In genomic region chr3:19348929-19349564, GRCh38 we compare ENCODE assay signal across 8 cellular contexts.
DNase-seq lines count a peak whose midpoint lies in the region; ATAC-seq and TF ChIP-seq lines count a peak whose summit lies in the region.

No MANE protein-coding gene starts in this region.

- H3K4me2 ChIP-seq in PC-9, result no peak overlapping the region

- peaks cover 3% of the 10 kb centered on the region for H3K9me3 Mint-ChIP-seq in CD8-positive, alpha-beta T cell

- no peaks in the 10 kb centered on the region for H3K79me2 ChIP-seq in PC-9 (ENCODE audit: low read depth)

- no peak overlapping the region for H2AFZ ChIP-seq in PC-9

- ATAC-seq in CD8-positive, alpha-beta T cell, result no peak
- ATAC-seq in GM18858 (IDR thresholded peaks at IDR 0.05; ENCODE audit: unreplicated experiment), result peak; percentile 49
- peak; percentile 65 for ATAC-seq in HG03045 (IDR thresholded peaks at IDR 0.05; ENCODE audit: unreplicated experiment)
- ATAC-seq in HG02970 (IDR thresholded peaks at IDR 0.05; ENCODE audit: low FRiP score, unreplicated experiment), result no peak

- no peak for DNase-seq in CD8-positive, alpha-beta T cell
- DNase-seq in PC-9 (peak in 1 of 2 experiments; percentile 4), fibroblast of peridontal ligament (ENCODE audit: extremely low read depth) (peak; percentile 18), spleen (no peak), GF-D8 (lab: John Stamatoyannopoulos, UW) (no peak)

- no peaks in the 10 kb centered on the region for H3K36me3 Mint-ChIP-seq in CD8-positive, alpha-beta T cell

- BruUV-seq in PC-9 (replicated peaks; lab: Mats Ljungman, UMichigan), result no TSS peak

- TF ChIP-seq CTCF in CD8-positive, alpha-beta T cell (IDR thresholded peaks at IDR 0.05), result peak; percentile 23
- TF ChIP-seq CTCF in PC-9 (conservative IDR thresholded peaks at IDR 0.05) (peak; percentile 82), spleen (IDR thresholded peaks at IDR 0.05 in 8 of 11, conservative IDR thresholded peaks at IDR 0.05 in 3 of 11) (peak; percentile 24 to 78 (median 56))

- H3K27me3 Mint-ChIP-seq in CD8-positive, alpha-beta T cell (ENCODE audit: low read depth), result no peaks in the 10 kb centered on the region

- H3K9me3 ChIP-seq in CD8-positive, alpha-beta T cell (ENCODE audit: low read length), result no peaks in the 10 kb centered on the region
- no peaks in the 10 kb centered on the region for H3K9me3 ChIP-seq in PC-9 (ENCODE audit: insufficient read depth, low read depth)
- H3K9me3 ChIP-seq in spleen, result peaks cover 0 to 19% (median 6%) of the 10 kb centered on the region in 8 donors

- POLR2A ChIA-PET in CD8-positive, alpha-beta T cell (lab: Charles Lee), result interaction anchor here (0.6 kb wide), 1 partner anchor 1720 kb away, joined by 3 read pairs; no protein-coding TSS in a partner anchor
- POLR2A ChIA-PET in PC-9 (lab: Charles Lee; ENCODE audit: unreplicated experiment), result interaction anchor here (0.6 kb wide), 1 partner anchor 1308 kb away, joined by 4 read pairs; no protein-coding TSS in a partner anchor

- no peak overlapping the region for H3K27ac Mint-ChIP-seq in CD8-positive, alpha-beta T cell

- H3K27me3 ChIP-seq in CD8-positive, alpha-beta T cell (ENCODE audit: insufficient read depth, low read length), result no peaks in the 10 kb centered on the region
- H3K27me3 ChIP-seq in PC-9 (ENCODE audit: insufficient read depth, low read depth) (no peaks in the 10 kb centered on the region), spleen (replicated peaks in 1 of 7) (no peaks in the 10 kb centered on the region)

- H3K4me1 Mint-ChIP-seq in CD8-positive, alpha-beta T cell (ENCODE audit: low read depth), result no peaks in the 10 kb centered on the region

- no peak overlapping the region for H3K27ac ChIP-seq in CD8-positive, alpha-beta T cell (ENCODE audit: low read depth, low read length)
- no peak overlapping the region for H3K27ac ChIP-seq in PC-9
- peak overlapping the region in 4 of 8 donors; percentile 57 to 76 (median 66) for H3K27ac ChIP-seq in spleen

- H3K4me3 ChIP-seq in CD8-positive, alpha-beta T cell (ENCODE audit: low read depth, low read length), result no peak overlapping the region
- H3K4me3 ChIP-seq in PC-9 (no peak overlapping the region), spleen (no peak overlapping the region)

- intact Hi-C loops in CD8-positive, alpha-beta T cell (cut with DNase I, micrococcal nuclease), result no loop called here
- intact Hi-C loops in PC-9 (cut with micrococcal nuclease; ENCODE audit: unreplicated experiment) (loop anchor here (5.0 to 10.0 kb wide), 2 partner anchors 193 to 284 kb away; no protein-coding TSS in a partner anchor), spleen (cut with DNase I; ENCODE audit: low total_unique reads) (loop anchor here (10.0 kb wide), 1 partner anchor 516 kb away; no protein-coding TSS in a partner anchor)

- CTCF ChIA-PET in CD8-positive, alpha-beta T cell (lab: Charles Lee), result no interaction called here
- CTCF ChIA-PET in PC-9 (lab: Charles Lee), result interaction anchor here (0.6 to 1.9 kb wide), 4 partner anchors 25 to 517 kb away, joined by 3 to 11 read pairs (median 3); no protein-coding TSS in a partner anchor

- H3K4me3 Mint-ChIP-seq in CD8-positive, alpha-beta T cell, result no peak overlapping the region

- no peaks in the 10 kb centered on the region for H3K4me1 ChIP-seq in CD8-positive, alpha-beta T cell (ENCODE audit: insufficient read depth, low read length)
- H3K4me1 ChIP-seq in PC-9 (replicated peaks; ENCODE audit: insufficient read depth) (no peaks in the 10 kb centered on the region), spleen (peaks cover 0 to 31% (median 4%) of the 10 kb centered on the region in 6 donors)

- no peaks in the 10 kb centered on the region for H3K36me3 ChIP-seq in CD8-positive, alpha-beta T cell (ENCODE audit: insufficient read depth, low read length)
- H3K36me3 ChIP-seq in PC-9 (ENCODE audit: low read depth) (no peaks in the 10 kb centered on the region), spleen (no peaks in the 10 kb centered on the region)

- no peaks in the 10 kb centered on the region for H3K9me2 ChIP-seq in PC-9 (ENCODE audit: insufficient read depth)

- H4K20me1 ChIP-seq in PC-9 (ENCODE audit: insufficient read depth), result no peaks in the 10 kb centered on the region

- H3F3A ChIP-seq in PC-9 (ENCODE audit: insufficient read depth, low read depth), result no peaks in the 10 kb centered on the region

- TF ChIP-seq POLR2A in spleen (IDR thresholded peaks at IDR 0.05), result no peak

- 21 to 40% (median 31%) methylated on average over 5 of the region's 5 CpGs for WGBS in spleen, 5 donors

Comparison
In these comparisons a context has a peak if more than half of its experiments do, and no peak if none do; other contexts are left out.
1. ATAC-seq: peak in GM18858 (single experiment) and HG03045 (single experiment); none in CD8-positive, alpha-beta T cell (single experiment) and HG02970 (single experiment).
2. CTCF ChIP-seq: peak in every context shown above with its lines; median percentile 82 in PC-9; 56 in spleen; 23 in CD8-positive, alpha-beta T cell.
3. intact Hi-C loops: an anchor here in PC-9 (5.0 to 10.0 kb wide) and spleen (10.0 kb wide); none called in CD8-positive, alpha-beta T cell.